Comparison of ENCODE assay signal across 24 cellular contexts in the genomic region with DNA sequence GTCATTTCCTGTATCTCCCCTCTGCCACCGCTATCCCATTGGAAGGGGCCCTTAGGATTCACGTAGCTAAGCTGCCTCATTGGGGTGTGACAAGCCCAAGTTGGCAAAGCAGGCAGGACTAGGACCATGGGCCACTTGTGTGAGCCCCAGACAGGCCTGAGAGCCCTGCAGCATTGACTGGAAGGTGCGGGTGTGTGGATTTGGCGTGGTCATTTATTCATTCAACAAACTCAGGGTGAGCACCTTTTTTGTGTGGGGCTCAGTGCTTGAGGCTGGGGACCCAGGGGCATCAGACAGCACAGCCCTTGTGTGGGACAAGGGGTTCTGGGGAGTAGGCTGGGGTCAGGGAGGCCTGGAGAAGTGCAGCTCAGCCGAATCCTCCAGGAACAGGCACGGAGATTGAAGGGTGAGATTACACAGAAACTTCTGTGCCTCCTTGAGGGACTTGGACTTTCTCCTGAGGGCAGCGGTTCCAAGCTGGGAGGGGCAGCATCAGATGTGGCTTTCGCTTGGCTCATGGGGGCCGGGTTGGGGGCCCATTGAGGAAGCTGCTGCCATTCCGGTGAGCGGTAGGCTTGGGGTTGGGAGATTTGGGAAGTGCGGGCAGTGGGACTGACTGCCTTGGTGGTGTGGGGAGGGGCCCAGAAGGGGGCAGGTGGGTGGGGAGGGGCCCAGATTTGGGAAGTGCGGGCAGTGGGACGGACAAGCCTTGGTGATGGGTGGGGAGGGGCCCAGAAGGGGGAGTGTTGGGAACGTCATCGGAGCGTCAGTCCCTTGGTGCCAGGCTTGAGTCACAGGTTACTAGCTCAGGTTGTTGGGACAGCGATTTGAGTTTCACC. TPM values are rescaled to one million over a fixed set of nuclear protein-coding genes. Genes with fewer than 3 reads are reported as not detected.
DNase-seq lines count a peak whose midpoint lies in the region; ATAC-seq, FAIRE-seq and TF ChIP-seq lines count a peak whose summit lies in the region.
"Had no signal": no experiment of that assay in that cellular context is flagged by ENCODE, and none has a peak within 500 bp of the region (broad histone marks: within the 10 kb centered on the region; RNA-seq: fewer than 3 reads in every experiment).

No MANE protein-coding gene starts in this region.

- H3K36me3 ChIP-seq in HepG2 (replicated peaks in 1 of 2; ENCODE audit: control insufficient read depth in 1 of 2, insufficient read depth in 2 of 2, low read length in 2 of 2) (no peaks in the 10 kb centered on the region), right lobe of liver (no peaks in the 10 kb centered on the region), upper lobe of left lung (no peaks in the 10 kb centered on the region)
- H3K36me3 ChIP-seq: esophagus muscularis mucosa, MG63, pancreas had no signal

- no peaks in the 10 kb centered on the region for H3K79me2 ChIP-seq in HepG2 (ENCODE audit: insufficient read depth, low read length)

- H3K4me1 Mint-ChIP-seq in nephron (peaks cover 45% of the 10 kb centered on the region), T-cell (peaks cover 21 to 27% (median 24%) of the 10 kb centered on the region in 3 donors)

- H3K27me3 ChIP-seq in HepG2 (ENCODE audit: control insufficient read depth in 1 of 2, insufficient read depth in 2 of 2, low read length in 2 of 2) (peaks cover 2 to 37% of the 10 kb centered on the region in 2 experiments; a peak in 2 of 5 replicates), right lobe of liver (no peaks in the 10 kb centered on the region), dorsolateral prefrontal cortex (no peaks in the 10 kb centered on the region), upper lobe of left lung (no peaks in the 10 kb centered on the region)
- H3K27me3 ChIP-seq: MG63, pancreas had no signal

- H3K9ac ChIP-seq in HepG2 (ENCODE audit: insufficient read depth, low read depth, low read length) = no peak overlapping the region

- CTCF ChIA-PET in HepG2 (lab: Yijun Ruan, JAX; ENCODE audit: low intra/inter-chr PET ratio, low total read pairs) = no interaction called here
- CTCF ChIA-PET in T-cell (lab: Charles Lee) = interaction anchor here in 1 of 2 donors (0.6 kb wide), 1 partner anchor 41 kb away, joined by 3 read pairs; no protein-coding TSS in a partner anchor

- intact Hi-C loops in HepG2 (cut with micrococcal nuclease; ENCODE audit: unreplicated experiment) (no loop called here), right lobe of liver (cut with DNase I) (no loop called here), dorsolateral prefrontal cortex (cut with DNase I) (no loop called here)

- H3K9me3 Mint-ChIP-seq in nephron (no peaks in the 10 kb centered on the region), T-cell (no peaks in the 10 kb centered on the region)

- H3K27ac ChIP-seq in HepG2 (ENCODE audit: extremely low read length, insufficient read depth, low read length) (no peak overlapping the region), right lobe of liver (no peak overlapping the region), dorsolateral prefrontal cortex (peak overlapping the region; percentile 87 to 100 (median 99)), upper lobe of left lung (peak overlapping the region in 3 of 4 donors; percentile 22 to 90 (median 87))
- H3K27ac ChIP-seq: A549, pancreas, SK-N-MC had no signal

- H3K36me3 Mint-ChIP-seq in nephron (ENCODE audit: low read depth) = no peaks in the 10 kb centered on the region
- H3K36me3 Mint-ChIP-seq in T-cell = no peaks in the 10 kb centered on the region
- H3K36me3 Mint-ChIP-seq: activated CD8-positive, alpha-beta memory T cell treated with anti-CD3 and anti-CD28 coated beads, Interleukin-2, amount 10 ng/mL, durations not matched to agents 7 days and 5 days had no signal

- H3K27ac Mint-ChIP-seq in nephron (peak overlapping the region; percentile 73 to 98 (median 88)), T-cell (no peak overlapping the region)
- H3K27ac Mint-ChIP-seq: activated CD8-positive, alpha-beta memory T cell treated with anti-CD3 and anti-CD28 coated beads, Interleukin-2, amount 10 ng/mL, durations not matched to agents 7 days and 5 days had no signal

- TF ChIP-seq CTCF in HepG2 (CRISPR knock-in tag; IDR thresholded peaks at IDR 0.05) (no peak), right lobe of liver (IDR thresholded peaks at IDR 0.05) (no peak), dorsolateral prefrontal cortex (IDR thresholded peaks at IDR 0.05 in 54 of 56, conservative IDR thresholded peaks at IDR 0.05 in 2 of 56; ENCODE audit: low read depth in 1 of 56, partially characterized antibody in 56 of 56) (no peak), nephron (IDR thresholded peaks at IDR 0.05; ENCODE audit: unreplicated experiment in 3 of 3) (no peak), upper lobe of left lung (IDR thresholded peaks at IDR 0.05) (no peak)

- H3K27me3 Mint-ChIP-seq in nephron (ENCODE audit: low read depth) (peaks cover 3% of the 10 kb centered on the region), T-cell (peaks cover 0 to 2% of the 10 kb centered on the region in 2 donors)
- H3K27me3 Mint-ChIP-seq: activated CD8-positive, alpha-beta memory T cell treated with anti-CD3 and anti-CD28 coated beads, Interleukin-2, amount 10 ng/mL, durations not matched to agents 7 days and 5 days had no signal

- H3K4me3 Mint-ChIP-seq in nephron (peak overlapping the region in 2 of 3 experiments; percentile 32 to 58), T-cell (no peak overlapping the region)
- H3K4me3 Mint-ChIP-seq: activated CD8-positive, alpha-beta memory T cell treated with anti-CD3 and anti-CD28 coated beads, Interleukin-2, amount 10 ng/mL, durations not matched to agents 7 days and 5 days had no signal

- 47% methylated on average over 13 of the region's 18 CpGs for WGBS in HepG2 (ENCODE audit: low lambda C conversion rate)
- 76% methylated on average over 7 of the region's 18 CpGs for WGBS in right lobe of liver (ENCODE audit: insufficient coverage, low coverage, low lambda C conversion rate, missing lambda C conversion rate)
- WGBS in upper lobe of left lung, 2 donors = 73 to 86% methylated on average over 11 to 16 of the region's 18 CpGs

- in situ Hi-C loops in HepG2 (cut with HindIII; ENCODE audit: extremely low pct_ligation_motif_present, low pct_unique_long_range_greater_than_20kb) = no loop called here

- H3K4me3 ChIP-seq in HepG2 (replicated peaks in 1 of 3; ENCODE audit: insufficient read depth in 1 of 3, low read depth in 2 of 3, low read length in 3 of 3) (no peak overlapping the region), right lobe of liver (no peak overlapping the region), dorsolateral prefrontal cortex (peak overlapping the region in 16 of 59 donors; percentile 1 to 54 (median 27)), upper lobe of left lung (no peak overlapping the region)
- H3K4me3 ChIP-seq: A549, esophagus muscularis mucosa, MG63, pancreas, SK-N-MC had no signal

- TF ChIP-seq EP300 in HepG2 (IDR thresholded peaks at IDR 0.05; ENCODE audit: low read depth in 2 of 2, low read length in 2 of 2) = no peak
- TF ChIP-seq EP300 in HepG2 (CRISPR knock-in tag; IDR thresholded peaks at IDR 0.05; ENCODE audit: borderline replicate concordance) = no peak
- TF ChIP-seq EP300 in upper lobe of left lung (IDR thresholded peaks at IDR 0.05) = no peak

- BruUV-seq in HepG2 (replicated peaks; lab: Mats Ljungman, UMichigan) = no TSS peak

- no peak for TF ChIP-seq RAD21 in HepG2 (CRISPR knock-in tag; IDR thresholded peaks at IDR 0.05)

- peaks cover 91% of the 10 kb centered on the region for H3K4me1 ChIP-seq in HepG2 (ENCODE audit: insufficient read depth, low read length)
- H3K4me1 ChIP-seq in right lobe of liver = peaks cover 0 to 17% (median 0%) of the 10 kb centered on the region in 4 donors
- H3K4me1 ChIP-seq in upper lobe of left lung = peaks cover 52 to 75% (median 65%) of the 10 kb centered on the region in 4 donors

- TF ChIP-seq POLR2A in HepG2 (IDR thresholded peaks at IDR 0.05; ENCODE audit: insufficient read depth in 1 of 2, low read depth in 2 of 2, low read length in 2 of 2) (no peak), right lobe of liver (IDR thresholded peaks at IDR 0.05) (no peak), upper lobe of left lung (IDR thresholded peaks at IDR 0.05) (no peak)

- ATAC-seq in HepG2 = no peak
- no peak for ATAC-seq in right lobe of liver
- no peak for ATAC-seq in upper lobe of left lung (ENCODE audit: low FRiP score in 2 of 2)
- no peak for ATAC-seq in T-cell (replicated peaks in 1 of 4)
- ATAC-seq in HG03095 (IDR thresholded peaks at IDR 0.05; ENCODE audit: unreplicated experiment) = no peak
- ATAC-seq: A549; activated CD8-positive, alpha-beta memory T cell treated with anti-CD3 and anti-CD28 coated beads, Interleukin-2, amount 10 ng/mL, durations not matched to agents 7 days and 5 days; pancreas had no signal

- 0 out of 2 replicates have a peak overlapping the region, but pooled peaks have one; percentile 91 for H3K4me2 ChIP-seq in HepG2 (ENCODE audit: low read depth, low read length)
- H3K4me2 ChIP-seq: A549 had no signal

- H3K9me3 ChIP-seq in HepG2 (ENCODE audit: low read length) = no peaks in the 10 kb centered on the region
- no peaks in the 10 kb centered on the region for H3K9me3 ChIP-seq in right lobe of liver
- no peaks in the 10 kb centered on the region for H3K9me3 ChIP-seq in upper lobe of left lung
- H3K9me3 ChIP-seq: A549, esophagus muscularis mucosa, MG63, pancreas had no signal

- POLR2A ChIA-PET in HepG2 (lab: Yijun Ruan, JAX) = interaction anchor here (2.2 kb wide), 1 partner anchor 149 kb away, joined by 6 read pairs; a partner anchor contains a TSS
- POLR2A ChIA-PET in T-cell (lab: Charles Lee) = interaction anchor here in 1 of 2 donors (0.5 to 0.6 kb wide), 2 partner anchors 62 to 347 kb away, joined by 4 to 6 read pairs; no protein-coding TSS in a partner anchor

- no peak for FAIRE-seq in HepG2 (lab: Jason Lieb, UNC)
- FAIRE-seq: A549, H54, pancreas had no signal

- H4K20me1 ChIP-seq in HepG2 (ENCODE audit: insufficient read depth, low read length) = no peaks in the 10 kb centered on the region

- H2AFZ ChIP-seq in HepG2 (ENCODE audit: low read length) = no peak overlapping the region

- DNase-seq in HepG2 (ENCODE audit: low spot score) (no peak), right lobe of liver (no peak), dorsolateral prefrontal cortex (no peak), upper lobe of left lung (no peak), T-cell (no peak)
- DNase-seq in activated CD8-positive, alpha-beta memory T cell treated with anti-CD3 and anti-CD28 coated beads, Interleukin-2, amount 50 U/mL, for 4 hours = no peak
- DNase-seq: activated CD4-positive, alpha-beta T cell treated with anti-CD3 and anti-CD28 coated beads for 1 hour; activated CD8-positive, alpha-beta memory T cell treated with anti-CD3 and anti-CD28 coated beads, Interleukin-2, amount 10 ng/mL, durations not matched to agents 7 days and 5 days; DMS153; effector CD4-positive, alpha-beta T cell; GF-D8; MG63; NCI-H1694; NCI-H226; stimulated activated CD4-positive, alpha-beta T cell treated with anti-CD3 and anti-CD28 coated beads, Interleukin-2, amount 100 ng/mL, for 24 hours; T1000 had no signal

RNA-seq across cellular contexts. Expression of a gene that starts 11.9 kb away (rescaled TPM):
- total RNA-seq in HepG2 (2016; rRNA removed; fragmentation: Illumina TruSeq; extraction: Trizol) = 0.15 TPM in 1 of 2 replicates, not detected in the other
- total RNA-seq in HepG2 (2016; cell fraction: cytosol; rRNA removed; fragmentation: Illumina TruSeq; extraction: Trizol; ENCODE audit: low read depth) = not detected in 2 replicates
- total RNA-seq in HepG2 (2016; cell fraction: insoluble cytoplasmic fraction; rRNA removed; fragmentation: Illumina TruSeq; extraction: Trizol) = 0.02 TPM in 1 of 2 replicates, not detected in the other
- not detected in 2 replicates for total RNA-seq in HepG2 (2016; cell fraction: membrane; rRNA removed; fragmentation: Illumina TruSeq; extraction: Trizol)
- not detected in 2 replicates for total RNA-seq in HepG2 (2016; cell fraction: nucleus; rRNA removed; fragmentation: Illumina TruSeq; extraction: Trizol)
- 0.04 and 0.11 TPM in 2 replicates for polyA plus RNA-seq in HepG2 (2011; rRNA removed)
- polyA plus RNA-seq in HepG2 (2011; cell fraction: cytosol; rRNA removed) = 0.03 and 0.11 TPM in 2 replicates
- 0.05 and 0.13 TPM in 2 replicates for polyA plus RNA-seq in HepG2 (2011; cell fraction: nucleus; rRNA removed)
- polyA plus RNA-seq in HepG2 (2012) = 0.08 and 0.09 TPM in 2 replicates
- polyA plus RNA-seq in HepG2 (2016; cell fraction: cytosol; fragmentation: Illumina TruSeq; extraction: Trizol; ENCODE audit: low read depth) = not detected in 2 replicates
- polyA plus RNA-seq in HepG2 (2016; cell fraction: insoluble cytoplasmic fraction; fragmentation: Illumina TruSeq; extraction: Trizol; ENCODE audit: low read depth) = not detected in 2 replicates
- not detected in 2 replicates for polyA plus RNA-seq in HepG2 (2016; cell fraction: membrane; fragmentation: Illumina TruSeq; extraction: Trizol; ENCODE audit: low read depth)
- polyA plus RNA-seq in HepG2 (2016; cell fraction: nucleus; fragmentation: Illumina TruSeq; extraction: Trizol; ENCODE audit: insufficient read depth, low read depth) = 0.11 TPM in 1 of 2 replicates, not detected in the other
- polyA minus RNA-seq in HepG2 (2011; rRNA and poly(A)+ RNA removed; ENCODE audit: low replicate concordance) = 0.10 and 0.33 TPM in 2 replicates
- polyA minus RNA-seq in HepG2 (2011; cell fraction: cytosol; rRNA and poly(A)+ RNA removed) = 0.20 TPM in 1 of 2 replicates, not detected in the other
- not detected in 2 replicates for polyA minus RNA-seq in HepG2 (2011; cell fraction: nucleus; rRNA and poly(A)+ RNA removed)
- total RNA-seq in right lobe of liver = under 1 TPM in 5 of 6 experiments, not detected in 1; 0.05 to 0.38 (median 0.07) TPM
- 100 to 1,000 TPM in 30 of 120 experiments, 10 to 100 TPM in 90; 57.7 to 147 (median 92.3) TPM for total RNA-seq in dorsolateral prefrontal cortex
- total RNA-seq in upper lobe of left lung = 10 to 100 TPM in 5 of 6 donors, 1 to 10 TPM in 1; 5.2 to 45.0 (median 26.0) TPM
- total RNA-seq in T-cell = 1 to 10 TPM in 3 of 5 donors, under 1 TPM in 2; 0.23 to 2.7 (median 1.1) TPM
- total RNA-seq: RPMI7951 had no signal

RNA-seq across cellular contexts. Expression of a gene that starts 33.4 kb away (rescaled TPM):
- total RNA-seq in HepG2 (2016; rRNA removed; fragmentation: Illumina TruSeq; extraction: Trizol) (34.8 and 41.4 TPM in 2 replicates), right lobe of liver (10 to 100 TPM; 17.4 to 24.4 (median 21.5) TPM), dorsolateral prefrontal cortex (10 to 100 TPM; 21.3 to 40.7 (median 28.0) TPM), upper lobe of left lung (10 to 100 TPM; 10.5 to 35.3 (median 25.6) TPM), T-cell (10 to 100 TPM; 19.7 to 44.1 (median 38.5) TPM)
- 5.5 and 6.5 TPM in 2 replicates for total RNA-seq in HepG2 (2016; cell fraction: cytosol; rRNA removed; fragmentation: Illumina TruSeq; extraction: Trizol; ENCODE audit: low read depth)
- total RNA-seq in HepG2 (2016; cell fraction: insoluble cytoplasmic fraction; rRNA removed; fragmentation: Illumina TruSeq; extraction: Trizol) = 33.7 and 36.8 TPM in 2 replicates
- 22.9 and 23.9 TPM in 2 replicates for total RNA-seq in HepG2 (2016; cell fraction: membrane; rRNA removed; fragmentation: Illumina TruSeq; extraction: Trizol)
- 26.2 and 27.8 TPM in 2 replicates for total RNA-seq in HepG2 (2016; cell fraction: nucleus; rRNA removed; fragmentation: Illumina TruSeq; extraction: Trizol)
- polyA plus RNA-seq in HepG2 (2011; rRNA removed) = 21.7 and 22.3 TPM in 2 replicates
- polyA plus RNA-seq in HepG2 (2011; cell fraction: cytosol; rRNA removed) = 19.7 and 20.6 TPM in 2 replicates
- 24.5 and 25.2 TPM in 2 replicates for polyA plus RNA-seq in HepG2 (2011; cell fraction: nucleus; rRNA removed)
- polyA plus RNA-seq in HepG2 (2012) = 28.6 and 29.6 TPM in 2 replicates
- polyA plus RNA-seq in HepG2 (2016; cell fraction: cytosol; fragmentation: Illumina TruSeq; extraction: Trizol; ENCODE audit: low read depth) = 2.6 and 3.1 TPM in 2 replicates
- 31.2 and 35.5 TPM in 2 replicates for polyA plus RNA-seq in HepG2 (2016; cell fraction: insoluble cytoplasmic fraction; fragmentation: Illumina TruSeq; extraction: Trizol; ENCODE audit: low read depth)
- polyA plus RNA-seq in HepG2 (2016; cell fraction: membrane; fragmentation: Illumina TruSeq; extraction: Trizol; ENCODE audit: low read depth) = 11.4 and 11.8 TPM in 2 replicates
- 32.6 and 32.8 TPM in 2 replicates for polyA plus RNA-seq in HepG2 (2016; cell fraction: nucleus; fragmentation: Illumina TruSeq; extraction: Trizol; ENCODE audit: insufficient read depth, low read depth)
- 36.4 and 63.8 TPM in 2 replicates for polyA minus RNA-seq in HepG2 (2011; rRNA and poly(A)+ RNA removed; ENCODE audit: low replicate concordance)
- 19.3 and 21.8 TPM in 2 replicates for polyA minus RNA-seq in HepG2 (2011; cell fraction: cytosol; rRNA and poly(A)+ RNA removed)
- polyA minus RNA-seq in HepG2 (2011; cell fraction: nucleus; rRNA and poly(A)+ RNA removed) = 27.2 and 33.9 TPM in 2 replicates

RNA-seq across cellular contexts. Expression of a gene that starts 51.7 kb away (rescaled TPM):
- 442 and 486 TPM in 2 replicates for total RNA-seq in HepG2 (2016; rRNA removed; fragmentation: Illumina TruSeq; extraction: Trizol)
- 489 and 519 TPM in 2 replicates for total RNA-seq in HepG2 (2016; cell fraction: cytosol; rRNA removed; fragmentation: Illumina TruSeq; extraction: Trizol; ENCODE audit: low read depth)
- total RNA-seq in HepG2 (2016; cell fraction: insoluble cytoplasmic fraction; rRNA removed; fragmentation: Illumina TruSeq; extraction: Trizol) = 409 and 471 TPM in 2 replicates
- total RNA-seq in HepG2 (2016; cell fraction: membrane; rRNA removed; fragmentation: Illumina TruSeq; extraction: Trizol) = 1,028 and 1,060 TPM in 2 replicates
- 286 and 328 TPM in 2 replicates for total RNA-seq in HepG2 (2016; cell fraction: nucleus; rRNA removed; fragmentation: Illumina TruSeq; extraction: Trizol)
- polyA plus RNA-seq in HepG2 (2011; rRNA removed) = 1,157 and 1,297 TPM in 2 replicates
- polyA plus RNA-seq in HepG2 (2011; cell fraction: cytosol; rRNA removed) = 1,218 and 1,254 TPM in 2 replicates
- polyA plus RNA-seq in HepG2 (2011; cell fraction: nucleus; rRNA removed) = 1,279 and 1,395 TPM in 2 replicates
- polyA plus RNA-seq in HepG2 (2012) = 465 and 610 TPM in 2 replicates
- 745 and 811 TPM in 2 replicates for polyA plus RNA-seq in HepG2 (2016; cell fraction: cytosol; fragmentation: Illumina TruSeq; extraction: Trizol; ENCODE audit: low read depth)
- 563 and 623 TPM in 2 replicates for polyA plus RNA-seq in HepG2 (2016; cell fraction: insoluble cytoplasmic fraction; fragmentation: Illumina TruSeq; extraction: Trizol; ENCODE audit: low read depth)
- 1,265 and 1,282 TPM in 2 replicates for polyA plus RNA-seq in HepG2 (2016; cell fraction: membrane; fragmentation: Illumina TruSeq; extraction: Trizol; ENCODE audit: low read depth)
- 710 and 725 TPM in 2 replicates for polyA plus RNA-seq in HepG2 (2016; cell fraction: nucleus; fragmentation: Illumina TruSeq; extraction: Trizol; ENCODE audit: insufficient read depth, low read depth)
- polyA minus RNA-seq in HepG2 (2011; rRNA and poly(A)+ RNA removed; ENCODE audit: low replicate concordance) = 242 and 314 TPM in 2 replicates
- 175 and 193 TPM in 2 replicates for polyA minus RNA-seq in HepG2 (2011; cell fraction: cytosol; rRNA and poly(A)+ RNA removed)
- polyA minus RNA-seq in HepG2 (2011; cell fraction: nucleus; rRNA and poly(A)+ RNA removed) = 213 and 242 TPM in 2 replicates
- 100 to 1,000 TPM; 114 to 187 (median 157) TPM for total RNA-seq in right lobe of liver
- 100 to 1,000 TPM; 110 to 287 (median 161) TPM for total RNA-seq in dorsolateral prefrontal cortex
- total RNA-seq in upper lobe of left lung = 100 to 1,000 TPM; 255 to 402 (median 364) TPM
- 100 to 1,000 TPM; 236 to 371 (median 327) TPM for total RNA-seq in T-cell

Comparison
In these comparisons a context has a peak if more than half of its experiments do, and no peak if none do; other contexts are left out.
1. H3K27ac ChIP-seq: peak in dorsolateral prefrontal cortex (59 of 59) and upper lobe of left lung (3 of 4); none in HepG2 (single experiment) and right lobe of liver (0 of 3).
2. H3K27ac Mint-ChIP-seq: peak in nephron (3 of 3); none in T-cell (0 of 2).
3. H3K4me3 Mint-ChIP-seq: peak in nephron (2 of 3); none in T-cell (0 of 3).